Comparison of ENCODE assay signal across 11 cellular contexts in genomic region chr6:17012421-17013225, GRCh38.
A peak's percentile ranks its signal among the peaks of the same experiment; 100 is the strongest.
DNase-seq lines count a peak whose midpoint lies in the region; ATAC-seq and TF ChIP-seq lines count a peak whose summit lies in the region.
"Had no signal": no experiment of that assay in that cellular context is flagged by ENCODE, and none has a peak within 500 bp of the region (broad histone marks: within the 10 kb centered on the region; RNA-seq: fewer than 3 reads in every experiment).

No MANE protein-coding gene starts in this region.

- in situ Hi-C loops in Panc1 (cut with HindIII; ENCODE audit: low pct_unique_long_range_greater_than_20kb, low sequenced_read_pairs): no loop called here

- DNase-seq in Panc1 (ENCODE audit: low read depth, low spot score) (no peak), fibroblast of peridontal ligament (ENCODE audit: extremely low read depth) (peak; percentile 62)
- no peak for DNase-seq in activated CD4-positive, alpha-beta T cell treated with anti-CD3 and anti-CD28 coated beads for 1 hour
- DNase-seq: CD4-positive, alpha-beta T cell; NCI-H1105; stimulated activated CD4-positive, alpha-beta T cell treated with anti-CD3 and anti-CD28 coated beads, Interleukin-2, amount 100 ng/mL, for 48 hours had no signal

- CTCF ChIA-PET in Panc1 (lab: Charles Lee): no interaction called here

- H3K9ac ChIP-seq in muscle layer of colon (ENCODE audit: low read length): peak overlapping the region; percentile 44

- peaks cover 29% of the 10 kb centered on the region for H3K4me1 ChIP-seq in ACC112 (ENCODE audit: control insufficient read depth, insufficient read depth, low read length, unreplicated experiment)
- H3K4me1 ChIP-seq in Panc1 (ENCODE audit: control insufficient read depth, insufficient read depth, low read length): no peaks in the 10 kb centered on the region
- H3K4me1 ChIP-seq in muscle layer of colon (ENCODE audit: insufficient read depth, low read length): peaks cover 11% of the 10 kb centered on the region

- no TSS peak for BruUV-seq in Panc1 (replicated peaks; lab: Mats Ljungman, UMichigan)

- no peak overlapping the region for H3K27ac ChIP-seq in ACC112 (ENCODE audit: low read depth, low read length)
- no peak overlapping the region for H3K27ac ChIP-seq in Panc1 (ENCODE audit: low read length)
- peak overlapping the region; percentile 84 for H3K27ac ChIP-seq in muscle layer of colon (ENCODE audit: low read depth, low read length)

- no peaks in the 10 kb centered on the region for H3K9me3 ChIP-seq in Panc1 (ENCODE audit: control insufficient read depth, insufficient read depth, low read depth, low read length)
- no peaks in the 10 kb centered on the region for H3K9me3 ChIP-seq in muscle layer of colon (ENCODE audit: low read length)

- intact Hi-C loops in Panc1 (cut with micrococcal nuclease; ENCODE audit: unreplicated experiment): no loop called here

- H3K36me3 ChIP-seq in ACC112 (ENCODE audit: insufficient read depth, low read length) (no peaks in the 10 kb centered on the region), Panc1 (ENCODE audit: control insufficient read depth, insufficient read depth, low read length) (no peaks in the 10 kb centered on the region), muscle layer of colon (ENCODE audit: insufficient read depth, low read length) (no peaks in the 10 kb centered on the region)

- no peaks in the 10 kb centered on the region for H3K27me3 ChIP-seq in ACC112 (ENCODE audit: insufficient read depth, low read length)
- H3K27me3 ChIP-seq in Panc1 (ENCODE audit: control insufficient read depth, insufficient read depth, low read length): no peaks in the 10 kb centered on the region; the same call in 1 of the 2 replicates
- no peaks in the 10 kb centered on the region for H3K27me3 ChIP-seq in muscle layer of colon (ENCODE audit: control insufficient read depth in 1 of 2, insufficient read depth in 2 of 2, low read length in 2 of 2)

- POLR2A ChIA-PET in Panc1 (lab: Charles Lee): no interaction called here

- TF ChIP-seq CTCF in Panc1 (IDR thresholded peaks at IDR 0.05): peak; percentile 21; the same call in 1 of the 2 replicates

- H3K79me2 ChIP-seq in ACC112 (ENCODE audit: control insufficient read depth, insufficient read depth, low read length, unreplicated experiment): no peaks in the 10 kb centered on the region

- H3K4me3 ChIP-seq in ACC112 (ENCODE audit: low read depth, low read length): no peak overlapping the region
- H3K4me3 ChIP-seq in Panc1 (ENCODE audit: low read depth in 2 of 2, low read length in 2 of 2): no peak overlapping the region
- peak overlapping the region; percentile 33 to 41 for H3K4me3 ChIP-seq in muscle layer of colon (ENCODE audit: low read depth in 1 of 2, low read length in 2 of 2)

- no peak for ATAC-seq in Panc1
- no peak for ATAC-seq in GM21529 (IDR thresholded peaks at IDR 0.05; ENCODE audit: unreplicated experiment)
- ATAC-seq in GM18868 (IDR thresholded peaks at IDR 0.05; ENCODE audit: unreplicated experiment): no peak
- ATAC-seq in HG03196 (IDR thresholded peaks at IDR 0.05; ENCODE audit: unreplicated experiment): no peak

- H2AFZ ChIP-seq in ACC112 (ENCODE audit: low read length, unreplicated experiment): peak overlapping the region; percentile 13

Comparison
In these comparisons a context has a peak if more than half of its experiments do, and no peak if none do; other contexts are left out.
1. H3K4me3 ChIP-seq: peak in muscle layer of colon (2 of 2); none in ACC112 (single experiment) and Panc1 (0 of 2).